9 cellular contexts compared by ENCODE assay signal in genomic region chr9:126376311-126376902, GRCh38. TPM values are rescaled to one million over a fixed set of nuclear protein-coding genes. Genes with fewer than 3 reads are reported as not detected.
DNase-seq lines count a peak whose midpoint lies in the region; ATAC-seq and TF ChIP-seq lines count a peak whose summit lies in the region.
"Had no signal": no experiment of that assay in that cellular context is flagged by ENCODE, and none has a peak within 500 bp of the region (broad histone marks: within the 10 kb centered on the region; RNA-seq: fewer than 3 reads in every experiment).

No MANE protein-coding gene starts in this region.

- POLR2A ChIA-PET in OCI-LY7 (lab: Charles Lee): interaction anchor here (0.5 to 0.9 kb wide), 2 partner anchors 12 to 1903 kb away, joined by 4 to 5 read pairs; no protein-coding TSS in a partner anchor

- H3K4me2 ChIP-seq in OCI-LY7 (ENCODE audit: low read length): no peak overlapping the region

- H2AFZ ChIP-seq in OCI-LY7 (ENCODE audit: low read length): no peak overlapping the region

- H3K4me1 ChIP-seq in mucosa of rectum (ENCODE audit: control insufficient read depth in 2 of 2, insufficient read depth in 2 of 2, low read length in 2 of 2) (peaks cover 20 to 24% of the 10 kb centered on the region in 2 donors), OCI-LY7 (ENCODE audit: insufficient read depth, low read length, poor library complexity, severe bottlenecking) (no peaks in the 10 kb centered on the region)

- H3K36me3 ChIP-seq in mucosa of rectum (ENCODE audit: control insufficient read depth in 2 of 2, insufficient read depth in 2 of 2, low read length in 2 of 2) (peaks cover 0 to under 1% of the 10 kb centered on the region in 2 donors), OCI-LY7 (ENCODE audit: insufficient read depth, low read length) (no peaks in the 10 kb centered on the region)

- peak overlapping the region; percentile 30 to 61 for H3K9ac ChIP-seq in mucosa of rectum (ENCODE audit: low read depth in 1 of 2, low read length in 2 of 2)

- ATAC-seq in Right ventricle myocardium superior (ENCODE audit: poor library complexity) (peak; percentile 28), omental fat pad (ENCODE audit: low FRiP score) (no peak), GM21786 (IDR thresholded peaks at IDR 0.05; ENCODE audit: unreplicated experiment) (no peak)

- H3K9me3 ChIP-seq in mucosa of rectum (ENCODE audit: control insufficient read depth in 2 of 2, low read length in 2 of 2) (no peaks in the 10 kb centered on the region), OCI-LY7 (ENCODE audit: low read length) (no peaks in the 10 kb centered on the region)

- no peaks in the 10 kb centered on the region for H3K27me3 ChIP-seq in mucosa of rectum (ENCODE audit: control insufficient read depth in 2 of 2, insufficient read depth in 2 of 2, low read length in 2 of 2)

- intact Hi-C loops in Right ventricle myocardium superior (cut with DNase I): no loop called here
- intact Hi-C loops in cardiac septum (cut with DNase I): no loop called here
- intact Hi-C loops in OCI-LY7 (cut with micrococcal nuclease; ENCODE audit: unreplicated experiment): no loop called here

- DNase-seq in Right ventricle myocardium superior: no peak
- DNase-seq in cardiac septum (ENCODE audit: low spot score): no peak
- no peak for DNase-seq in GOT3 (lab: John Stamatoyannopoulos, UW)
- no peak for DNase-seq in omental fat pad (ENCODE audit: low spot score)
- no peak for DNase-seq in OCI-LY7 (ENCODE audit: low spot score)
- DNase-seq: activated CD4-positive, CD25-positive, alpha-beta regulatory T cell had no signal

- H3K79me2 ChIP-seq in OCI-LY7 (ENCODE audit: insufficient read depth, low read depth, low read length): no peaks in the 10 kb centered on the region

- CTCF ChIA-PET in OCI-LY7 (lab: Charles Lee; ENCODE audit: unreplicated experiment): no interaction called here

- BruUV-seq in OCI-LY7 (replicated peaks; lab: Mats Ljungman, UMichigan): no TSS peak

- H3K9me2 ChIP-seq in OCI-LY7 (ENCODE audit: insufficient read depth, low read length): no peaks in the 10 kb centered on the region

- H4K20me1 ChIP-seq in OCI-LY7 (ENCODE audit: insufficient read depth, low read length): no peaks in the 10 kb centered on the region

- H3K27ac ChIP-seq in cingulate gyrus (ENCODE audit: low read depth, low read length) (peak overlapping the region; percentile 96), mucosa of rectum (ENCODE audit: low read depth in 2 of 2, low read length in 2 of 2) (peak overlapping the region; percentile 35 to 70), OCI-LY7 (ENCODE audit: low read depth, low read length, poor library complexity, severe bottlenecking) (no peak overlapping the region)

- peak overlapping the region in 1 of 2 donors; percentile 20 for H3K4me3 ChIP-seq in mucosa of rectum (ENCODE audit: low read length in 2 of 2)
- H3K4me3 ChIP-seq in OCI-LY7 (ENCODE audit: low read depth, low read length, poor library complexity, severe bottlenecking): no peak overlapping the region

- TF ChIP-seq CTCF in omental fat pad (IDR thresholded peaks at IDR 0.05): no peak
- no peak for TF ChIP-seq CTCF in OCI-LY7 (conservative IDR thresholded peaks at IDR 0.05; ENCODE audit: low read length)

RNA-seq across cellular contexts. Expression of gene MVB12B, which starts 49.8 kb away (rescaled TPM):
- 11.5 TPM for total RNA-seq in Right ventricle myocardium superior
- 7.2 TPM for total RNA-seq in cardiac septum
- 10 to 100 TPM in 2 of 4 donors, 1 to 10 TPM in 2; 5.5 to 21.4 (median 11.6) TPM for total RNA-seq in omental fat pad
- not detected in 2 replicates for total RNA-seq in OCI-LY7 (2014; rRNA removed; shearing (Covaris generic))
- total RNA-seq in OCI-LY7 (2022): 0.53 and 1.3 TPM in 2 replicates
